ENCODE assay signal across 29 cellular contexts in genomic region chr6:163133691-163134090, GRCh38.
"Had no signal": no experiment of that assay in that cellular context is flagged by ENCODE, and none has a peak within 500 bp of the region (broad histone marks: within the 10 kb centered on the region; RNA-seq: fewer than 3 reads in every experiment).

No MANE protein-coding gene starts in this region.

- H3K9me3 ChIP-seq: stomach, suprapubic skin, testis, thoracic aorta, thyroid gland, tibial artery, tibial nerve, transverse colon, upper lobe of left lung, upper lobe of right lung, uterus, vagina had no signal

- H3K27me3 Mint-ChIP-seq: stimulated activated naive B cell treated with anti-CD40 and anti-IgM and Interleukin-4, amounts not matched to agents 10 μg/mL and 1 μg/mL and 100 μg/mL, for 72 hours; stimulated activated naive CD8-positive, alpha-beta T cell treated with anti-CD3 and anti-CD28 coated beads, Interleukin-15, Interleukin-2, amounts not matched to agents 100 ng/mL and 50 ng/mL, for 24 hours had no signal

- FAIRE-seq: urothelium cell line had no signal

- H3K36me3 Mint-ChIP-seq: stimulated activated effector memory CD8-positive, alpha-beta T cell treated with anti-CD3 and anti-CD28 coated beads, Interleukin-12 subunit alpha, Interleukin-12 subunit beta, amount 100 ng/mL, for 72 hours; stimulated activated memory B cell treated with anti-CD40 and anti-IgM and Interleukin-4, amounts not matched to agents 10 μg/mL and 1 μg/mL and 100 μg/mL, for 72 hours; stimulated activated naive B cell treated with anti-CD40 and anti-IgM and Interleukin-4, amounts not matched to agents 10 μg/mL and 1 μg/mL and 100 μg/mL, for 72 hours; type B pancreatic cell had no signal

- H3K9me3 Mint-ChIP-seq: stimulated activated memory B cell treated with anti-CD40 and anti-IgM and Interleukin-4, amounts not matched to agents 10 μg/mL and 1 μg/mL and 100 μg/mL, for 72 hours; stimulated activated naive CD8-positive, alpha-beta T cell treated with anti-CD3 and anti-CD28 coated beads, Interleukin-15, Interleukin-2, amounts not matched to agents 100 ng/mL and 50 ng/mL, for 24 hours; type B pancreatic cell had no signal

- DNase-seq: stimulated activated CD4-positive, alpha-beta T cell treated with anti-CD3 and anti-CD28 coated beads, Interleukin-2, amount 100 ng/mL, for 48 hours; stimulated activated CD4-positive, alpha-beta T cell treated with anti-CD3 and anti-CD28 coated beads, Interleukin-4, amount 100 ng/mL, for 1 hour; stimulated activated CD4-positive, alpha-beta T cell treated with anti-CD3 and anti-CD28 coated beads, Interleukin-4, amount 100 ng/mL, for 24 hours; stimulated activated CD4-positive, alpha-beta T cell treated with anti-CD3 and anti-CD28 coated beads, Interleukin-4, amount 100 ng/mL, for 4 hours; stimulated activated CD8-positive, alpha-beta memory T cell treated with anti-CD3 and anti-CD28 coated beads, Interleukin-4, amount 100 ng/mL, for 48 hours; stimulated activated naive B cell treated with anti-CD40 and anti-IgM and Interleukin-4, amounts not matched to agents 10 μg/mL and 1 μg/mL and 100 μg/mL, for 72 hours; stimulated activated naive CD4-positive, alpha-beta T cell; stimulated activated naive CD4-positive, alpha-beta T cell treated with Interleukin-2 at 50 U/mL for 16 hours; stimulated activated naive CD8-positive, alpha-beta T cell treated with anti-CD3 and anti-CD28 coated beads, Interleukin-15, amount 100 ng/mL, for 72 hours; stimulated activated naive CD8-positive, alpha-beta T cell treated with anti-CD3 and anti-CD28 coated beads, Interleukin-15, Interleukin-2, amounts not matched to agents 100 U/mL and 50 U/mL, for 24 hours; stomach; substantia nigra; testis; thyroid gland; tibial artery; transverse colon; trophoblast cell; upper lobe of left lung; upper lobe of right lung; uterus had no signal

- H3K36me3 ChIP-seq: stomach, suprapubic skin, thoracic aorta, thyroid gland, tibial artery, tibial nerve, transverse colon, upper lobe of left lung, upper lobe of right lung, uterus, vagina had no signal

- H3K27ac Mint-ChIP-seq: stimulated activated effector memory CD8-positive, alpha-beta T cell treated with anti-CD3 and anti-CD28 coated beads, Interleukin-12 subunit alpha, Interleukin-12 subunit beta, amount 100 ng/mL, for 72 hours; stimulated activated memory B cell treated with anti-CD40 and anti-IgM and Interleukin-4, amounts not matched to agents 10 μg/mL and 1 μg/mL and 100 μg/mL, for 72 hours; stimulated activated naive B cell treated with anti-CD40 and anti-IgM and Interleukin-4, amounts not matched to agents 10 μg/mL and 1 μg/mL and 100 μg/mL, for 72 hours; stimulated activated naive CD8-positive, alpha-beta T cell treated with anti-CD3 and anti-CD28 coated beads, Interleukin-15, amount 100 ng/mL, for 72 hours; stimulated activated naive CD8-positive, alpha-beta T cell treated with anti-CD3 and anti-CD28 coated beads, Interleukin-15, Interleukin-2, amounts not matched to agents 100 ng/mL and 50 ng/mL, for 24 hours; type B pancreatic cell had no signal

- H3K4me3 Mint-ChIP-seq: stimulated activated effector memory CD8-positive, alpha-beta T cell treated with anti-CD3 and anti-CD28 coated beads, Interleukin-12 subunit alpha, Interleukin-12 subunit beta, amount 100 ng/mL, for 72 hours; stimulated activated memory B cell treated with anti-CD40 and anti-IgM and Interleukin-4, amounts not matched to agents 10 μg/mL and 1 μg/mL and 100 μg/mL, for 72 hours; stimulated activated naive B cell treated with anti-CD40 and anti-IgM and Interleukin-4, amounts not matched to agents 10 μg/mL and 1 μg/mL and 100 μg/mL, for 72 hours; stimulated activated naive CD8-positive, alpha-beta T cell treated with anti-CD3 and anti-CD28 coated beads, Interleukin-15, amount 100 ng/mL, for 72 hours; stimulated activated naive CD8-positive, alpha-beta T cell treated with anti-CD3 and anti-CD28 coated beads, Interleukin-15, Interleukin-2, amounts not matched to agents 100 ng/mL and 50 ng/mL, for 24 hours; type B pancreatic cell had no signal

- ATAC-seq: stimulated activated effector memory CD8-positive, alpha-beta T cell treated with anti-CD3 and anti-CD28 coated beads, Interleukin-12 subunit alpha, Interleukin-12 subunit beta, amount 100 ng/mL, for 72 hours; stimulated activated memory B cell treated with anti-CD40 and anti-IgM and Interleukin-4, amounts not matched to agents 10 μg/mL and 1 μg/mL and 100 μg/mL, for 72 hours; stimulated activated naive B cell treated with anti-CD40 and anti-IgM and Interleukin-4, amounts not matched to agents 10 μg/mL and 1 μg/mL and 100 μg/mL, for 72 hours; stimulated activated naive CD8-positive, alpha-beta T cell treated with anti-CD3 and anti-CD28 coated beads, Interleukin-15, amount 100 ng/mL, for 72 hours; stimulated activated naive CD8-positive, alpha-beta T cell treated with anti-CD3 and anti-CD28 coated beads, Interleukin-15, Interleukin-2, amounts not matched to agents 100 U/mL and 50 U/mL, for 24 hours; upper lobe of right lung had no signal

- H3K27me3 ChIP-seq: stomach, suprapubic skin, testis, thyroid gland, tibial artery, tibial nerve, transverse colon, upper lobe of left lung, upper lobe of right lung, uterus, vagina had no signal

- H3K4me1 Mint-ChIP-seq: stimulated activated effector memory CD8-positive, alpha-beta T cell treated with anti-CD3 and anti-CD28 coated beads, Interleukin-12 subunit alpha, Interleukin-12 subunit beta, amount 100 ng/mL, for 72 hours; stimulated activated memory B cell treated with anti-CD40 and anti-IgM and Interleukin-4, amounts not matched to agents 10 μg/mL and 1 μg/mL and 100 μg/mL, for 72 hours; stimulated activated naive B cell treated with anti-CD40 and anti-IgM and Interleukin-4, amounts not matched to agents 10 μg/mL and 1 μg/mL and 100 μg/mL, for 72 hours; stimulated activated naive CD8-positive, alpha-beta T cell treated with anti-CD3 and anti-CD28 coated beads, Interleukin-15, amount 100 ng/mL, for 72 hours had no signal

- H3K27ac ChIP-seq: stomach, suprapubic skin, testis, thoracic aorta, thyroid gland, tibial artery, tibial nerve, transverse colon, upper lobe of left lung, upper lobe of right lung, uterus, vagina had no signal

- H3K4me3 ChIP-seq: stomach, suprapubic skin, testis, thoracic aorta, thyroid gland, tibial artery, tibial nerve, transverse colon, upper lobe of left lung, upper lobe of right lung, uterus, vagina had no signal

- H3K4me1 ChIP-seq: stomach, suprapubic skin, testis, thyroid gland, tibial artery, tibial nerve, transverse colon, upper lobe of left lung, upper lobe of right lung, uterus, vagina had no signal
